Comparison of ENCODE assay signal across 20 cellular contexts in the genomic region with DNA sequence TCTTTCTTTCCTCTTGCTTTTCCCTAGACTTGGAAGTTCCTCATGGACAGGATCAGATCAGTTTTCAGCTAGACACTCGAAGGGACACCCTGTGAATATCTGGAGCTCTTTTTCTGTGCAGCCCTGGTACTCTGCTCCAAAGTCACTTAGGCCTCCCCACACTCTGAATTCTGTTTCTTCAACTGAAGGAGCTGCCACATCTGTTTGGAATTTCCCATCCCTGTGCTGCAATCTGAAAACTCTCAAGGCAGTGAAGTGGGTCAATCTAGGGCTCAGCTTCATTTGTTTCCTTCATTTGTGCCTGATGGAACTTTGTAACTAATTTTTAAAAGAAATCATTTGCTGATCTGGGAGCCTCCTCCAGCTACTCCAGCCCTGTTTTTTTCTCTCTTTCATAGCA. TPM values are rescaled to one million over a fixed set of nuclear protein-coding genes. Genes with fewer than 3 reads are reported as not detected.
A peak's percentile ranks its signal among the peaks of the same experiment; 100 is the strongest.
DNase-seq lines count a peak whose midpoint lies in the region; ATAC-seq and TF ChIP-seq lines count a peak whose summit lies in the region.
"Had no signal": no experiment of that assay in that cellular context is flagged by ENCODE, and none has a peak within 500 bp of the region (broad histone marks: within the 10 kb centered on the region; RNA-seq: fewer than 3 reads in every experiment).

No MANE protein-coding gene starts in this region.

- H3K27me3 ChIP-seq in CD4-positive, alpha-beta T cell (ENCODE audit: control insufficient read depth, insufficient read depth, low read length), result no peaks in the 10 kb centered on the region
- H3K27me3 ChIP-seq in GM23338 (ENCODE audit: insufficient read depth) (no peaks in the 10 kb centered on the region), psoas muscle (ENCODE audit: insufficient read depth in 3 of 3, low read length in 2 of 3) (no peaks in the 10 kb centered on the region), dorsolateral prefrontal cortex (no peaks in the 10 kb centered on the region)

- 8 to 35% (median 19%) methylated on average over 1 of the region's 1 CpG for WGBS in psoas muscle, 3 donors

- H3K4me2 ChIP-seq in GM23338, result no peak overlapping the region

- H3K4me3 Mint-ChIP-seq in CD4-positive, alpha-beta T cell, result peak overlapping the region; percentile 60
- H3K4me3 Mint-ChIP-seq in GM23338, result no peak overlapping the region
- H3K4me3 Mint-ChIP-seq in chondrocyte (ENCODE audit: unreplicated experiment), result no peak overlapping the region
- H3K4me3 Mint-ChIP-seq: activated CD8-positive, alpha-beta memory T cell treated with anti-CD3 and anti-CD28 coated beads, Interleukin-2, amount 10 ng/mL, durations not matched to agents 7 days and 5 days; dendritic cell treated with granulocyte-macrophage colony-stimulating factor and Interleukin-4, amounts not matched to agents 40 ng/mL and 50 ng/mL, for 4 days; WTC11 had no signal

- peaks cover 100% of the 10 kb centered on the region for H3K79me2 ChIP-seq in GM23338 (replicated peaks; ENCODE audit: insufficient read depth)

- peaks cover 18% of the 10 kb centered on the region for H4K20me1 ChIP-seq in GM23338 (replicated peaks; ENCODE audit: insufficient read depth)

- POLR2A ChIA-PET in CD4-positive, alpha-beta T cell (lab: Charles Lee), result interaction anchor here (0.6 to 6.4 kb wide), 5 partner anchors 7 to 1392 kb away, joined by 3 to 44 read pairs (median 4); partner anchors contain the start of gene CCDC7

- H3K36me3 ChIP-seq in GM23338 (ENCODE audit: insufficient read depth) (no peaks in the 10 kb centered on the region), psoas muscle (ENCODE audit: insufficient read depth in 1 of 2, low read depth in 1 of 2) (no peaks in the 10 kb centered on the region)

- H2AFZ ChIP-seq in GM23338, result no peak overlapping the region

- no peaks in the 10 kb centered on the region for H3K9me3 Mint-ChIP-seq in CD4-positive, alpha-beta T cell
- H3K9me3 Mint-ChIP-seq in GM23338 (no peaks in the 10 kb centered on the region), chondrocyte (ENCODE audit: low read depth) (no peaks in the 10 kb centered on the region)
- H3K9me3 Mint-ChIP-seq: dendritic cell treated with granulocyte-macrophage colony-stimulating factor and Interleukin-4, amounts not matched to agents 40 ng/mL and 50 ng/mL, for 4 days; WTC11 had no signal

- peaks cover 3% of the 10 kb centered on the region; the same call in 1 of the 2 replicates for H3K9me2 ChIP-seq in GM23338 (ENCODE audit: insufficient read depth)

- no peak for DNase-seq in CD4-positive, alpha-beta T cell
- DNase-seq in GM23338 (ENCODE audit: low spot score) (no peak), chondrocyte (ENCODE audit: low spot score) (no peak), psoas muscle (no peak), NCI-H2029 treated with DMSO at 0.1 percent for 48 hours (lab: John Stamatoyannopoulos, UW) (no peak), dorsolateral prefrontal cortex (no peak), activated gamma-delta T cell (lab: John Stamatoyannopoulos, UW) (no peak)
- DNase-seq: activated CD8-positive, alpha-beta memory T cell treated with anti-CD3 and anti-CD28 coated beads, Interleukin-2, amount 10 ng/mL, durations not matched to agents 7 days and 5 days; activated naive CD4-positive, alpha-beta T cell; DMS 273 treated with DMSO at 0.1 percent for 48 hours; foreskin melanocyte; GDM1; Kasumi-1; midbrain; NCI-H526; right cardiac atrium; T-helper 1 cell had no signal

- peak overlapping the region; percentile 87 for H3K27ac Mint-ChIP-seq in CD4-positive, alpha-beta T cell
- H3K27ac Mint-ChIP-seq in GM23338 (peak overlapping the region; percentile 17; the same call in 1 of the 2 replicates), chondrocyte (ENCODE audit: unreplicated experiment) (peak overlapping the region; percentile 80)
- H3K27ac Mint-ChIP-seq: activated CD8-positive, alpha-beta memory T cell treated with anti-CD3 and anti-CD28 coated beads, Interleukin-2, amount 10 ng/mL, durations not matched to agents 7 days and 5 days had no signal

- H3K4me1 ChIP-seq in GM23338 (ENCODE audit: insufficient read depth) (peaks cover 29% of the 10 kb centered on the region), psoas muscle (peaks cover 98% of the 10 kb centered on the region)

- H3K4me1 Mint-ChIP-seq in CD4-positive, alpha-beta T cell (ENCODE audit: low read depth), result peaks cover 100% of the 10 kb centered on the region
- peaks cover 48% of the 10 kb centered on the region for H3K4me1 Mint-ChIP-seq in GM23338
- H3K4me1 Mint-ChIP-seq in chondrocyte (ENCODE audit: low read depth), result peaks cover 74% of the 10 kb centered on the region

- H3K4me3 ChIP-seq in GM23338, result no peak overlapping the region
- no peak overlapping the region for H3K4me3 ChIP-seq in psoas muscle
- H3K4me3 ChIP-seq in dorsolateral prefrontal cortex, result no peak overlapping the region

- CTCF ChIA-PET in CD4-positive, alpha-beta T cell (lab: Charles Lee), result interaction anchor here (0.6 to 2.5 kb wide), 7 partner anchors 9 to 81 kb away, joined by 3 to 17 read pairs (median 5); no protein-coding TSS in a partner anchor

- intact Hi-C loops in CD4-positive, alpha-beta T cell (cut with DNase I, micrococcal nuclease), result no loop called here
- intact Hi-C loops in psoas muscle (cut with DNase I) (loop anchor here in 1 of 2 donors (5.0 kb wide), 1 partner anchor 60 kb away; no protein-coding TSS in a partner anchor), dorsolateral prefrontal cortex (cut with DNase I) (no loop called here)

- H3K36me3 Mint-ChIP-seq in CD4-positive, alpha-beta T cell (ENCODE audit: low read depth), result peaks cover 64% of the 10 kb centered on the region
- peaks cover 7% of the 10 kb centered on the region; the same call in 2 of the 3 replicates for H3K36me3 Mint-ChIP-seq in GM23338 (ENCODE audit: low read depth)
- H3K36me3 Mint-ChIP-seq in chondrocyte (ENCODE audit: low read depth), result peaks cover 1% of the 10 kb centered on the region
- H3K36me3 Mint-ChIP-seq: WTC11 had no signal

- no peaks in the 10 kb centered on the region for H3K9me3 ChIP-seq in CD4-positive, alpha-beta T cell (ENCODE audit: control insufficient read depth, low read length)
- H3K9me3 ChIP-seq in psoas muscle, result no peaks in the 10 kb centered on the region

- TF ChIP-seq CTCF in CD4-positive, alpha-beta T cell (IDR thresholded peaks at IDR 0.05), result no peak
- TF ChIP-seq CTCF in GM23338 (conservative IDR thresholded peaks at IDR 0.05; ENCODE audit: low read depth in 2 of 2) (no peak), chondrocyte (IDR thresholded peaks at IDR 0.05) (no peak), psoas muscle (IDR thresholded peaks at IDR 0.05) (no peak), dorsolateral prefrontal cortex (IDR thresholded peaks at IDR 0.05 in 54 of 56, conservative IDR thresholded peaks at IDR 0.05 in 2 of 56; ENCODE audit: low read depth in 1 of 56, partially characterized antibody in 56 of 56) (no peak)

- H3K27ac ChIP-seq in CD4-positive, alpha-beta T cell (ENCODE audit: low read depth, low read length), result no peak overlapping the region
- no peak overlapping the region for H3K27ac ChIP-seq in GM23338 (ENCODE audit: low read depth)
- H3K27ac ChIP-seq in psoas muscle, result peak overlapping the region; percentile 21
- H3K27ac ChIP-seq in dorsolateral prefrontal cortex, result no peak overlapping the region

- no peaks in the 10 kb centered on the region for H3F3A ChIP-seq in GM23338 (replicated peaks; ENCODE audit: low read depth)

- ATAC-seq in CD4-positive, alpha-beta T cell (ENCODE audit: poor library complexity), result no peak
- ATAC-seq in GM23338, result no peak
- ATAC-seq in psoas muscle, result no peak
- ATAC-seq: activated CD8-positive, alpha-beta memory T cell treated with anti-CD3 and anti-CD28 coated beads, Interleukin-2, amount 10 ng/mL, durations not matched to agents 7 days and 5 days; right cardiac atrium; Right ventricle myocardium inferior; WTC11 had no signal

- no peaks in the 10 kb centered on the region for H3K27me3 Mint-ChIP-seq in CD4-positive, alpha-beta T cell
- H3K27me3 Mint-ChIP-seq in GM23338 (ENCODE audit: insufficient read depth, low read depth, poor library complexity) (peaks cover 1% of the 10 kb centered on the region), chondrocyte (ENCODE audit: low read depth) (no peaks in the 10 kb centered on the region)
- H3K27me3 Mint-ChIP-seq: activated CD8-positive, alpha-beta memory T cell treated with anti-CD3 and anti-CD28 coated beads, Interleukin-2, amount 10 ng/mL, durations not matched to agents 7 days and 5 days; dendritic cell treated with granulocyte-macrophage colony-stimulating factor and Interleukin-4, amounts not matched to agents 40 ng/mL and 50 ng/mL, for 4 days had no signal

RNA-seq across cellular contexts. Expression of gene EPC1, which starts 9.6 kb away (rescaled TPM):
- total RNA-seq in CD4-positive, alpha-beta T cell, result 100 to 1,000 TPM; 173 to 181 TPM
- total RNA-seq in GM23338 (2014; rRNA removed; shearing (Covaris generic)), result 15.8 and 25.9 TPM in 2 replicates
- 24.1 and 24.5 TPM in 2 replicates for polyA plus RNA-seq in GM23338 (2016; fragmentation: Nextera tagmentation; extraction: Ambion mirVana)
- 22.0 to 31.9 TPM (median 26.8 TPM) in 3 replicates for total RNA-seq in chondrocyte
- 10 to 100 TPM; 20.7 to 37.1 (median 27.1) TPM for total RNA-seq in psoas muscle
- 10 to 100 TPM; 19.5 to 27.3 (median 20.7) TPM for polyA plus RNA-seq in psoas muscle
- 10 to 100 TPM; 26.4 to 56.2 (median 40.1) TPM for total RNA-seq in dorsolateral prefrontal cortex

Comparison
In these comparisons a context has a peak if more than half of its experiments do, and no peak if none do; other contexts are left out.
1. H3K27ac Mint-ChIP-seq: peak in every context shown above with its lines; median percentile 87 in CD4-positive, alpha-beta T cell; 80 in chondrocyte; 17 in GM23338.